Comparison of ENCODE assay signal across 8 cellular contexts in genomic region chr18:63422087-63422861, GRCh38. TPM values are rescaled to one million over a fixed set of nuclear protein-coding genes. Genes with fewer than 3 reads are reported as not detected.
A peak's percentile ranks its signal among the peaks of the same experiment; 100 is the strongest.
DNase-seq lines count a peak whose midpoint lies in the region; ATAC-seq and TF ChIP-seq lines count a peak whose summit lies in the region.

VPS4B (minus strand) TSS chr18:63422476; CDS start chr18:63422259, 217 bp downstream.

- DNase-seq in COLO668 (lab: John Stamatoyannopoulos, UW; ENCODE audit: unreplicated experiment), result peak; percentile 100
- peak; percentile 96 for DNase-seq in GM20000 (ENCODE audit: low spot score)
- DNase-seq in HT-29 (ENCODE audit: low spot score), result peak; percentile 98
- peak; percentile 97 to 99 for DNase-seq in NOMO-1 (lab: John Stamatoyannopoulos, UW; ENCODE audit: unreplicated experiment in 2 of 2)
- DNase-seq in effector CD8-positive, alpha-beta T cell (lab: John Stamatoyannopoulos, UW), result peak; percentile 99
- DNase-seq in lung (ENCODE audit: low spot score), result peak; percentile 99
- peak; percentile 95 to 99 (median 98) for DNase-seq in stimulated activated CD4-positive, alpha-beta T cell treated with anti-CD3 and anti-CD28 coated beads, TNF-alpha, amount 100 ng/mL, for 4 hours (ENCODE audit: low read depth in 3 of 3)

- H3K4me3 ChIP-seq in lung, result peak within 1 kb of the TSS; percentile 64

- no peaks in the 10 kb centered on the region for H3K36me3 ChIP-seq in lung (ENCODE audit: control insufficient read depth in 2 of 2, insufficient read depth in 2 of 2, low read length in 2 of 2)

- peak within 1 kb of the TSS; percentile 94 to 96 for H3K27ac ChIP-seq in lung (ENCODE audit: low read depth in 1 of 2, low read length in 1 of 2)

- H3K27me3 ChIP-seq in lung (ENCODE audit: control insufficient read depth, insufficient read depth), result no peaks in the 10 kb centered on the region

- H3K9me3 ChIP-seq in lung (ENCODE audit: control insufficient read depth in 2 of 2, insufficient read depth in 1 of 2, low read length in 1 of 2), result no peaks in the 10 kb centered on the region

- TF ChIP-seq CTCF in GM20000 (IDR thresholded peaks at IDR 0.05; ENCODE audit: extremely low read depth, missing control alignments) (no peak), lung (IDR thresholded peaks at IDR 0.05; ENCODE audit: control extremely low read depth, extremely low read depth) (no peak)

- H3K4me1 ChIP-seq in lung (ENCODE audit: control insufficient read depth in 2 of 2, insufficient read depth in 2 of 2, low read length in 2 of 2), result peaks cover 3 to 4% of the 10 kb centered on the region in 2 donors

- POLR2A ChIA-PET in activated CD8-positive, alpha-beta memory T cell treated with anti-CD3 and anti-CD28 coated beads for 36 hours (lab: Charles Lee), result interaction anchor here (0.6 to 1.3 kb wide), 5 partner anchors 12 to 270 kb away, joined by 3 to 9 read pairs (median 7); partner anchors contain the start of gene KDSR

- CTCF ChIA-PET in activated CD8-positive, alpha-beta memory T cell treated with anti-CD3 and anti-CD28 coated beads for 36 hours (lab: Charles Lee), result interaction anchor here (0.6 kb wide), 1 partner anchor 705 kb away, joined by 3 read pairs; no protein-coding TSS in a partner anchor

- 0 to 1% methylated on average over 56 to 58 of the region's 58 CpGs for WGBS in lung, 2 donors

- peak; percentile 97 for ATAC-seq in lung (ENCODE audit: insufficient read depth, low FRiP score)

RNA-seq across cellular contexts. Expression of gene VPS4B, which starts in this region (rescaled TPM):
- total RNA-seq in HT-29 (2014; rRNA removed; shearing (Covaris generic)), result 16.0 and 16.7 TPM in 2 replicates
- 10 to 100 TPM; 51.1 to 53.9 TPM for total RNA-seq in activated CD8-positive, alpha-beta memory T cell treated with anti-CD3 and anti-CD28 coated beads for 36 hours
- total RNA-seq in lung, result 10 to 100 TPM; 55.5 to 56.1 TPM
- 10 to 100 TPM; 11.7 to 26.2 TPM for polyA plus RNA-seq in lung

Comparison
In these comparisons a context has a peak if more than half of its experiments do, and no peak if none do; other contexts are left out.
1. Peak in every context shown above with its lines: DNase-seq, ATAC-seq, H3K4me3 ChIP-seq and H3K27ac ChIP-seq.